In genomic region chr11:130819561-130819960, GRCh38 we compare ENCODE assay signal across 17 cellular contexts.
DNase-seq lines count a peak whose midpoint lies in the region; ATAC-seq and TF ChIP-seq lines count a peak whose summit lies in the region.
"Had no signal": no experiment of that assay in that cellular context is flagged by ENCODE, and none has a peak within 500 bp of the region (broad histone marks: within the 10 kb centered on the region; RNA-seq: fewer than 3 reads in every experiment).

No MANE protein-coding gene starts in this region.

- H3K9me3 Mint-ChIP-seq in brain = peaks cover 0 to 2% (median 0%) of the 10 kb centered on the region in 5 experiments
- H3K9me3 Mint-ChIP-seq in neural progenitor cell = peaks cover 2% of the 10 kb centered on the region
- H3K9me3 Mint-ChIP-seq: CD4-positive, alpha-beta T cell had no signal

- H3K4me1 Mint-ChIP-seq in brain (peaks cover 49% of the 10 kb centered on the region), neural progenitor cell (peaks cover 41% of the 10 kb centered on the region)

- no peak overlapping the region for H3K27ac ChIP-seq in smooth muscle cell (ENCODE audit: low read depth)
- H3K27ac ChIP-seq in neural progenitor cell = no peak overlapping the region
- H3K27ac ChIP-seq: HL-60, PC-9 had no signal

- H3K36me3 Mint-ChIP-seq in brain = no peaks in the 10 kb centered on the region
- no peaks in the 10 kb centered on the region for H3K36me3 Mint-ChIP-seq in neural progenitor cell

- H3K4me3 Mint-ChIP-seq in brain (peak overlapping the region in 2 of 5 experiments; percentile 12 to 24), neural progenitor cell (no peak overlapping the region)
- H3K4me3 Mint-ChIP-seq: CD4-positive, alpha-beta T cell had no signal

- H4K20me1 ChIP-seq in smooth muscle cell (ENCODE audit: low read depth) (no peaks in the 10 kb centered on the region), neural progenitor cell (ENCODE audit: low read depth) (no peaks in the 10 kb centered on the region)

- H3K27me3 ChIP-seq in smooth muscle cell (ENCODE audit: low read depth) (no peaks in the 10 kb centered on the region), neural progenitor cell (no peaks in the 10 kb centered on the region)

- DNase-seq in EH (ENCODE audit: low read depth) = peak; percentile 68
- DNase-seq in left kidney (ENCODE audit: low read depth, low spot score) = peak; percentile 72
- no peak for DNase-seq in smooth muscle cell (lab: John Stamatoyannopoulos, UW; ENCODE audit: unreplicated experiment)
- no peak for DNase-seq in neural progenitor cell (ENCODE audit: low spot score)
- DNase-seq in iPS-NIHi7 (ENCODE audit: extremely low spot score) = no peak
- DNase-seq: CD4-positive, alpha-beta T cell; DMS153; EL; IMR-90; NCI-H1417; NCI-H1930; NCI-H345; NCI-H524 treated with DMSO at 0.1 percent for 48 hours; PC-9 had no signal

- no peak for ATAC-seq in HG02852 (IDR thresholded peaks at IDR 0.05; ENCODE audit: unreplicated experiment)

- H3K9ac ChIP-seq in smooth muscle cell (ENCODE audit: low read depth) (no peak overlapping the region), neural progenitor cell (no peak overlapping the region)

- H3K36me3 ChIP-seq in smooth muscle cell (ENCODE audit: low read depth) (no peaks in the 10 kb centered on the region), neural progenitor cell (no peaks in the 10 kb centered on the region)

- WGBS in smooth muscle cell (ENCODE audit: low lambda C conversion rate) = 30% methylated on average over 8 of the region's 8 CpGs

- H3K4me2 ChIP-seq in smooth muscle cell (peak overlapping the region; percentile 55), neural progenitor cell (no peak overlapping the region)
- H3K4me2 ChIP-seq: PC-9 had no signal

- no peak overlapping the region for H3K4me3 ChIP-seq in smooth muscle cell
- H3K4me3 ChIP-seq in neural progenitor cell = no peak overlapping the region
- H3K4me3 ChIP-seq: PC-9 had no signal

- TF ChIP-seq CTCF in brain (conservative IDR thresholded peaks at IDR 0.05) (no peak), smooth muscle cell (IDR thresholded peaks at IDR 0.05; ENCODE audit: borderline replicate concordance, insufficient read depth, poor library complexity, severe bottlenecking) (no peak), neural progenitor cell (IDR thresholded peaks at IDR 0.05) (no peak)

- H3K4me1 ChIP-seq in smooth muscle cell (ENCODE audit: low read depth) = peaks cover 6% of the 10 kb centered on the region
- H3K4me1 ChIP-seq in neural progenitor cell = peaks cover 3% of the 10 kb centered on the region

- no peaks in the 10 kb centered on the region for H3K9me3 ChIP-seq in smooth muscle cell (replicated peaks; ENCODE audit: low read depth)
- H3K9me3 ChIP-seq in neural progenitor cell (ENCODE audit: low read depth) = no peaks in the 10 kb centered on the region

- H3K27me3 Mint-ChIP-seq in brain (no peaks in the 10 kb centered on the region), neural progenitor cell (ENCODE audit: insufficient read depth, low read depth) (peaks cover 2% of the 10 kb centered on the region)

- H2AFZ ChIP-seq in smooth muscle cell (ENCODE audit: low read depth) = no peak overlapping the region
- no peak overlapping the region for H2AFZ ChIP-seq in neural progenitor cell (replicated peaks)
- H2AFZ ChIP-seq: PC-9 had no signal

- H3K79me2 ChIP-seq in smooth muscle cell (ENCODE audit: low read depth) = no peaks in the 10 kb centered on the region
- no peaks in the 10 kb centered on the region for H3K79me2 ChIP-seq in neural progenitor cell (ENCODE audit: low read depth)

- H3K27ac Mint-ChIP-seq in brain (peak overlapping the region in 3 of 5 experiments; percentile 45 to 91 (median 88)), neural progenitor cell (no peak overlapping the region)
- H3K27ac Mint-ChIP-seq: CD4-positive, alpha-beta T cell had no signal

- H3F3A ChIP-seq in smooth muscle cell (ENCODE audit: low read depth) (peaks cover 5% of the 10 kb centered on the region), neural progenitor cell (ENCODE audit: low read depth) (no peaks in the 10 kb centered on the region)

Comparison
In these comparisons a context has a peak if more than half of its experiments do, and no peak if none do; other contexts are left out.
1. DNase-seq: peak in EH (single experiment) and left kidney (single experiment); none in smooth muscle cell (single experiment), neural progenitor cell (single experiment) and iPS-NIHi7 (single experiment).